16 cellular contexts compared by ENCODE assay signal in genomic region chr18:48702346-48703032, GRCh38.
"Had no signal": no experiment of that assay in that cellular context is flagged by ENCODE, and none has a peak within 500 bp of the region (broad histone marks: within the 10 kb centered on the region; RNA-seq: fewer than 3 reads in every experiment).

No MANE protein-coding gene starts in this region.

- H3K4me3 Mint-ChIP-seq: activated T-helper 1 cell treated with anti-CD3 and anti-CD28 coated beads, Interleukin-12 subunit alpha, Interleukin-12 subunit beta, Interleukin-2, Interleukin-4 antibody, amounts not matched to agents 30 ng/mL and 10 ng/mL and 1 ng/mL, durations not matched to agents 14 hours and 24 hours and 36 hours; effector memory CD8-positive, alpha-beta T cell; nephron; stimulated activated naive B cell treated with anti-CD40 and anti-IgM and Interleukin-4, amounts not matched to agents 10 μg/mL and 1 μg/mL and 100 μg/mL, for 72 hours; WTC11 had no signal

- H3K36me3 ChIP-seq: thyroid gland had no signal

- H3K4me1 ChIP-seq: thyroid gland had no signal

- H3K27me3 ChIP-seq: brain microvascular endothelial cell, hepatocyte, sigmoid colon, thyroid gland had no signal

- DNase-seq: activated CD4-positive, alpha-beta T cell treated with anti-CD3 and anti-CD28 coated beads for 48 hours; activated T-cell treated with anti-CD3 and anti-CD28 coated beads for 4 hours; brain microvascular endothelial cell; effector memory CD8-positive, alpha-beta T cell; midbrain; nucleus accumbens; sigmoid colon; stimulated activated CD4-positive, alpha-beta T cell treated with anti-CD3 and anti-CD28 coated beads, Interleukin-4, amount 100 ng/mL, for 4 hours; stimulated activated naive B cell treated with anti-CD40 and anti-IgM and Interleukin-4, amounts not matched to agents 10 μg/mL and 1 μg/mL and 100 μg/mL, for 72 hours; T-helper 2 cell; thyroid gland had no signal

- H3K4me3 ChIP-seq: hepatocyte, sigmoid colon, thyroid gland had no signal

- H3K4me1 Mint-ChIP-seq: nephron, WTC11 had no signal

- H3K27me3 Mint-ChIP-seq: effector memory CD8-positive, alpha-beta T cell; stimulated activated naive B cell treated with anti-CD40 and anti-IgM and Interleukin-4, amounts not matched to agents 10 μg/mL and 1 μg/mL and 100 μg/mL, for 72 hours had no signal

- H3K27ac ChIP-seq: brain microvascular endothelial cell, hepatocyte, sigmoid colon, thyroid gland had no signal

- H3K9me3 Mint-ChIP-seq: activated T-helper 1 cell treated with anti-CD3 and anti-CD28 coated beads, Interleukin-12 subunit alpha, Interleukin-12 subunit beta, Interleukin-2, Interleukin-4 antibody, amounts not matched to agents 30 ng/mL and 10 ng/mL and 1 ng/mL, durations not matched to agents 14 hours and 24 hours and 36 hours; effector memory CD8-positive, alpha-beta T cell; nephron; stimulated activated naive B cell treated with anti-CD40 and anti-IgM and Interleukin-4, amounts not matched to agents 10 μg/mL and 1 μg/mL and 100 μg/mL, for 72 hours; WTC11 had no signal

- ATAC-seq: effector memory CD8-positive, alpha-beta T cell; left lobe of liver; stimulated activated naive B cell treated with anti-CD40 and anti-IgM and Interleukin-4, amounts not matched to agents 10 μg/mL and 1 μg/mL and 100 μg/mL, for 72 hours; WTC11 had no signal

- H3K36me3 Mint-ChIP-seq: WTC11 had no signal

- H3K27ac Mint-ChIP-seq: effector memory CD8-positive, alpha-beta T cell; nephron; stimulated activated naive B cell treated with anti-CD40 and anti-IgM and Interleukin-4, amounts not matched to agents 10 μg/mL and 1 μg/mL and 100 μg/mL, for 72 hours; WTC11 had no signal

- H3K9me3 ChIP-seq: sigmoid colon, thyroid gland had no signal
